ENCODE assay signal across 18 cellular contexts in genomic region chr4:101237773-101238172, GRCh38.
"Had no signal": no experiment of that assay in that cellular context is flagged by ENCODE, and none has a peak within 500 bp of the region (broad histone marks: within the 10 kb centered on the region; RNA-seq: fewer than 3 reads in every experiment).

No MANE protein-coding gene starts in this region.

- H3K4me3 Mint-ChIP-seq: brain; naive thymus-derived CD8-positive, alpha-beta T cell had no signal

- H3K9me3 ChIP-seq: upper lobe of left lung had no signal

- ATAC-seq: activated naive CD4-positive, alpha-beta T cell treated with anti-CD3 and anti-CD28 coated beads, Interleukin-2, amount 50 U/mL, for 72 hours; left lobe of liver; naive thymus-derived CD8-positive, alpha-beta T cell had no signal

- H3K36me3 ChIP-seq: upper lobe of left lung had no signal

- H3K36me3 Mint-ChIP-seq: activated naive CD4-positive, alpha-beta T cell treated with anti-CD3 and anti-CD28 coated beads, Interleukin-2, amount 50 U/mL, for 72 hours; brain; naive thymus-derived CD8-positive, alpha-beta T cell had no signal

- H3K27ac Mint-ChIP-seq: activated naive CD4-positive, alpha-beta T cell treated with anti-CD3 and anti-CD28 coated beads, Interleukin-2, amount 50 U/mL, for 72 hours had no signal

- H3K4me3 ChIP-seq: lung, upper lobe of left lung had no signal

- H3K9me3 Mint-ChIP-seq: activated naive CD4-positive, alpha-beta T cell treated with anti-CD3 and anti-CD28 coated beads, Interleukin-2, amount 50 U/mL, for 72 hours; brain; naive thymus-derived CD8-positive, alpha-beta T cell had no signal

- H3K27me3 ChIP-seq: upper lobe of left lung had no signal

- H3K27me3 Mint-ChIP-seq: brain; naive thymus-derived CD8-positive, alpha-beta T cell had no signal

- DNase-seq: activated CD4-positive, CD25-positive, alpha-beta regulatory T cell treated with anti-CD3 and anti-CD28 coated beads, Interleukin-2, amount 50 U/mL, for 72 hours; activated T-cell treated with anti-CD3 and anti-CD28 coated beads, Interleukin-2, amount 50 U/mL, for 1 hour; aorta; caudate nucleus; dermis blood vessel endothelial cell; effector CD8-positive, alpha-beta T cell; foreskin fibroblast; kidney; naive thymus-derived CD8-positive, alpha-beta T cell; retina; stimulated activated CD4-positive, alpha-beta T cell treated with anti-CD3 and anti-CD28 coated beads, Interleukin-4, amount 100 ng/mL, for 24 hours; stimulated activated naive CD4-positive, alpha-beta T cell treated with Interleukin-2 at 50 U/mL for 16 hours; T-helper 2 cell; upper lobe of left lung had no signal
